ENCODE assay signal across 9 cellular contexts in genomic region chr15:81256916-81257315, GRCh38.
DNase-seq lines count a peak whose midpoint lies in the region; ATAC-seq and TF ChIP-seq lines count a peak whose summit lies in the region.
"Had no signal": no experiment of that assay in that cellular context is flagged by ENCODE, and none has a peak within 500 bp of the region (broad histone marks: within the 10 kb centered on the region; RNA-seq: fewer than 3 reads in every experiment).

No MANE protein-coding gene starts in this region.

- no peak overlapping the region for H3K27ac Mint-ChIP-seq in WTC11
- H3K27ac Mint-ChIP-seq in Caco-2 (ENCODE audit: unreplicated experiment), result no peak overlapping the region
- H3K27ac Mint-ChIP-seq: IgD-negative memory B cell had no signal

- H3K27me3 Mint-ChIP-seq in WTC11 (ENCODE audit: low read depth), result no peaks in the 10 kb centered on the region
- H3K27me3 Mint-ChIP-seq in Caco-2 (ENCODE audit: insufficient read depth, unreplicated experiment), result peaks cover 13% of the 10 kb centered on the region

- no TSS peak for BruUV-seq in Caco-2 (replicated peaks; lab: Mats Ljungman, UMichigan)

- H3K36me3 Mint-ChIP-seq in WTC11, result no peaks in the 10 kb centered on the region
- H3K36me3 Mint-ChIP-seq in Caco-2 (ENCODE audit: insufficient read depth, unreplicated experiment), result no peaks in the 10 kb centered on the region
- H3K36me3 Mint-ChIP-seq: IgD-negative memory B cell had no signal

- H3K27me3 ChIP-seq in effector memory CD4-positive, alpha-beta T cell (replicated peaks; ENCODE audit: control insufficient read depth, insufficient read depth, low read length, poor library complexity, severe bottlenecking), result no peaks in the 10 kb centered on the region
- no peaks in the 10 kb centered on the region for H3K27me3 ChIP-seq in Caco-2 (replicated peaks; ENCODE audit: control insufficient read depth, insufficient read depth, low read length)

- no peak overlapping the region for H3K27ac ChIP-seq in effector memory CD4-positive, alpha-beta T cell (ENCODE audit: insufficient read depth, low read length, poor library complexity, severe bottlenecking)

- intact Hi-C loops in Caco-2 (cut with micrococcal nuclease; ENCODE audit: unreplicated experiment), result loop anchor here (1.0 to 5.0 kb wide), 2 partner anchors 151 to 260 kb away; no protein-coding TSS in a partner anchor

- H3K36me3 ChIP-seq in effector memory CD4-positive, alpha-beta T cell (ENCODE audit: control insufficient read depth, insufficient read depth, low read length), result no peaks in the 10 kb centered on the region
- H3K36me3 ChIP-seq in Caco-2 (ENCODE audit: control insufficient read depth, insufficient read depth, low read length), result no peaks in the 10 kb centered on the region

- H3K4me1 Mint-ChIP-seq in WTC11, result no peaks in the 10 kb centered on the region
- H3K4me1 Mint-ChIP-seq in Caco-2 (ENCODE audit: low read depth, unreplicated experiment), result no peaks in the 10 kb centered on the region
- H3K4me1 Mint-ChIP-seq: IgD-negative memory B cell had no signal

- peak; percentile 49 for TF ChIP-seq CTCF in HFF-Myc (IDR thresholded peaks at IDR 0.05; ENCODE audit: low read depth, low read length, missing control alignments)
- TF ChIP-seq CTCF in WTC11 (IDR thresholded peaks at IDR 0.05), result 0 out of 2 replicates have a peak, but pooled peaks have one; percentile 19
- no peak for TF ChIP-seq CTCF in Caco-2 (IDR thresholded peaks at IDR 0.05; ENCODE audit: insufficient read depth in 1 of 2, low read depth in 1 of 2, low read length in 1 of 2, severe bottlenecking in 1 of 2, unreplicated experiment in 1 of 2)

- DNase-seq in A172 (ENCODE audit: low spot score) (peak; percentile 8), HFF-Myc (ENCODE audit: extremely low read depth, low read depth) (no peak), WTC11 (ENCODE audit: low spot score) (no peak), iPS-NIHi7 (ENCODE audit: extremely low spot score) (peak; percentile 33), Caco-2 (no peak)
- DNase-seq in effector memory CD4-positive, alpha-beta T cell, result no peak

- H3K9me3 Mint-ChIP-seq in WTC11, result no peaks in the 10 kb centered on the region
- H3K9me3 Mint-ChIP-seq in Caco-2 (ENCODE audit: unreplicated experiment), result no peaks in the 10 kb centered on the region
- H3K9me3 Mint-ChIP-seq: IgD-negative memory B cell had no signal

- no peaks in the 10 kb centered on the region for H3K4me1 ChIP-seq in effector memory CD4-positive, alpha-beta T cell (ENCODE audit: control insufficient read depth, insufficient read depth, low read length, poor library complexity, severe bottlenecking)
- H3K4me1 ChIP-seq in Caco-2, result no peaks in the 10 kb centered on the region

- no peak overlapping the region for H3K4me3 ChIP-seq in HFF-Myc (replicated peaks; ENCODE audit: low read depth, low read length)
- H3K4me3 ChIP-seq in effector memory CD4-positive, alpha-beta T cell (ENCODE audit: insufficient read depth, low read depth, low read length, poor library complexity, severe bottlenecking), result no peak overlapping the region
- no peak overlapping the region for H3K4me3 ChIP-seq in Caco-2 (ENCODE audit: low read depth, low read length)

- H3K4me3 Mint-ChIP-seq in WTC11 (no peak overlapping the region), Caco-2 (ENCODE audit: unreplicated experiment) (no peak overlapping the region)
- H3K4me3 Mint-ChIP-seq: IgD-negative memory B cell had no signal

- POLR2A ChIA-PET in WTC11 (lab: Charles Lee), result no interaction called here
- POLR2A ChIA-PET in Caco-2 (lab: Charles Lee), result no interaction called here

- CTCF ChIA-PET in WTC11 (lab: Charles Lee), result interaction anchor here (1.0 to 2.6 kb wide), 2 partner anchors 9 kb away, joined by 3 to 18 read pairs; no protein-coding TSS in a partner anchor
- CTCF ChIA-PET in Caco-2 (lab: Charles Lee), result no interaction called here

- H3K9me3 ChIP-seq in effector memory CD4-positive, alpha-beta T cell (ENCODE audit: control insufficient read depth, low read length), result no peaks in the 10 kb centered on the region
- H3K9me3 ChIP-seq in Caco-2, result no peaks in the 10 kb centered on the region

- ATAC-seq in WTC11 (peak; percentile 20; the same call in 1 of the 2 replicates), HG03457 (IDR thresholded peaks at IDR 0.05; ENCODE audit: unreplicated experiment) (no peak), HG03139 (IDR thresholded peaks at IDR 0.05; ENCODE audit: unreplicated experiment) (no peak)

TF ChIP-seq in WTC11, 78 proteins besides CTCF, POLR2A, EP300 and RAD21:
- TF ChIP-seq NR3C1 (CRISPR knock-in tag; conservative IDR thresholded peaks at IDR 0.05; ENCODE audit: low read depth) (no peak), ZNF281 (CRISPR knock-in tag; IDR thresholded peaks at IDR 0.05) (no peak), CDX4 (CRISPR knock-in tag; IDR thresholded peaks at IDR 0.05; ENCODE audit: borderline replicate concordance) (no peak), ZNF138 (CRISPR knock-in tag; conservative IDR thresholded peaks at IDR 0.05) (no peak), TP53 (CRISPR knock-in tag; IDR thresholded peaks at IDR 0.05) (no peak)
TF ChIP-seq in WTC11: peak in this region for 0.

Comparison
In these comparisons a context has a peak if more than half of its experiments do, and no peak if none do; other contexts are left out.
1. DNase-seq: peak in A172 (single experiment) and iPS-NIHi7 (single experiment); none in HFF-Myc (single experiment), WTC11 (single experiment), effector memory CD4-positive, alpha-beta T cell (0 of 3) and Caco-2 (0 of 2).
2. CTCF ChIP-seq: peak in HFF-Myc (single experiment) and WTC11 (single experiment); none in Caco-2 (0 of 2).